Comparison of ENCODE assay signal across 8 cellular contexts in the genomic region with DNA sequence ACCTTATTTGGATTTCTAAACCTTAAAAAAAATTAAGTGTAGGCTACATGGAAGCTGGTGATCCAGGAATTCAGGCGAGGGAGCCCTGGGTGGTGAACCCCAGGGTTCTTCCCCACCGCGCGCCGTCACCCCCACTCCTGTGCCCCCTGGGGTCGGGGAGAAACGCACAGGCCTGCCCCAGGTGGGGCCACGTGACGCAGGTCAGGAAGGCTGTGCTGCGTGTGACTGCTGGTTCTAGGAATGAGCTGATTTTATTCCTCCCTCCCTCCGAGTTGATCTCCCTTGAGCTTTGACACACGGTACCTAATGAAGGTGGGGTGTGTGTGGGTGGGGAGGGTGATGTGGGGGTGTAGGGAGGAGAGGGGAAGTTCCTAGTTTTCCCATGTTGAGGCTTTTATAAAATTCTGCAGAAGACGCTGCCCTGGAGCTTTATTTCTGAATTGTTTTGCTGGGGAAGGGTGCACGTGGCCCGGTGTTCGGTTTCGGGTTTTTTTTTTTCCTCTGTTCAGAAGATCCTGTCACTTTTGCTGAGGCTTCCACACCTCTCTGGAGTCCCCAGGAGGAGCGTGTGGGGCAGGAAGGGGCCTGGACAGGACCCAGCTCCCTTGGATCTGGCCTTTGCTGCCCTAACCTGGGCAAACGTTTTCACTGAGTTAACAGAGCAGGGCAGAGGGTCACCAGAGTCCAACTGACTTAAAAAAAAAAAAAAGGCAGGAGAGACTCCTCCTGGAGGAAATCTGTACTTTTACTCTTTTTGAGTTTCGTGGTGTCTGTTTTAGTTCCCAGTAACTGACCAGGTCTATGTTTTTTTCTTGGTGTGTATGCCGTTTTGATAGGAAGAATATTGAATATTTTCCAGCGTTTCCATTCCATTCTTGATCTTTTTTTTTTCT. TPM values are rescaled to one million over a fixed set of nuclear protein-coding genes. Genes with fewer than 3 reads are reported as not detected.
DNase-seq lines count a peak whose midpoint lies in the region; ATAC-seq, FAIRE-seq and TF ChIP-seq lines count a peak whose summit lies in the region.

No MANE protein-coding gene starts in this region.

- no peaks in the 10 kb centered on the region for H3K27me3 ChIP-seq in HL-60 (ENCODE audit: insufficient read depth, poor library complexity, severe bottlenecking)
- H3K27me3 ChIP-seq in WERI-Rb-1 (ENCODE audit: insufficient read depth, low read depth, severe bottlenecking) = no peaks in the 10 kb centered on the region
- peaks cover 44% of the 10 kb centered on the region for H3K27me3 ChIP-seq in ectodermal cell (ENCODE audit: control insufficient read depth, insufficient read depth, low read length, poor library complexity, severe bottlenecking)
- H3K27me3 ChIP-seq in muscle layer of duodenum (ENCODE audit: low read depth, low read length) = no peaks in the 10 kb centered on the region

- ATAC-seq in GM18517 (IDR thresholded peaks at IDR 0.05; ENCODE audit: unreplicated experiment) = no peak

- peaks cover 38% of the 10 kb centered on the region for H3K4me1 ChIP-seq in ectodermal cell (ENCODE audit: control insufficient read depth, insufficient read depth, low read length)
- H3K4me1 ChIP-seq in muscle layer of duodenum (ENCODE audit: control insufficient read depth in 1 of 2, insufficient read depth in 2 of 2, low read length in 2 of 2) = peaks cover 5 to 22% of the 10 kb centered on the region in 2 donors

- DNase-seq in Daoy (ENCODE audit: low read depth) (peak; percentile 58), HL-60 (ENCODE audit: low read depth in 1 of 2, low spot score in 1 of 2) (no peak), WERI-Rb-1 (no peak), urothelium cell line (ENCODE audit: low spot score) (peak; percentile 50), UCSD-AML1 (lab: John Stamatoyannopoulos, UW; ENCODE audit: unreplicated experiment) (no peak)

- WGBS in ectodermal cell, 2 experiments = 1 to 3% methylated on average over 21 to 22 of the region's 22 CpGs

- peak overlapping the region; percentile 98 for H3K27ac ChIP-seq in HL-60 (replicated peaks)
- peak overlapping the region; percentile 80 for H3K27ac ChIP-seq in WERI-Rb-1
- no peak overlapping the region for H3K27ac ChIP-seq in ectodermal cell (ENCODE audit: insufficient read depth, low read depth, low read length, poor library complexity, severe bottlenecking)
- H3K27ac ChIP-seq in muscle layer of duodenum (ENCODE audit: low read length) = peak overlapping the region; percentile 72

- H3K4me3 ChIP-seq in HL-60 (replicated peaks; ENCODE audit: insufficient read depth, low read length) = peak overlapping the region; percentile 64
- peak overlapping the region; percentile 74 for H3K4me3 ChIP-seq in WERI-Rb-1 (ENCODE audit: low read depth, low read length)
- peak overlapping the region; percentile 67 for H3K4me3 ChIP-seq in ectodermal cell (ENCODE audit: insufficient read depth, low read depth, low read length)
- H3K4me3 ChIP-seq in muscle layer of duodenum (ENCODE audit: low read depth in 1 of 2, low read length in 2 of 2) = peak overlapping the region; percentile 76 to 81

- no peak for FAIRE-seq in urothelium cell line (lab: Jason Lieb, UNC)

- H3K36me3 ChIP-seq in WERI-Rb-1 (peaks cover 4% of the 10 kb centered on the region; the same call in 1 of the 2 replicates), ectodermal cell (ENCODE audit: control insufficient read depth, insufficient read depth, low read length) (no peaks in the 10 kb centered on the region), muscle layer of duodenum (ENCODE audit: control insufficient read depth in 1 of 2, insufficient read depth in 2 of 2, low read length in 2 of 2) (no peaks in the 10 kb centered on the region)

- no peaks in the 10 kb centered on the region for H3K9me3 ChIP-seq in WERI-Rb-1 (ENCODE audit: severe bottlenecking)
- H3K9me3 ChIP-seq in ectodermal cell (ENCODE audit: control insufficient read depth, low read length) = no peaks in the 10 kb centered on the region
- no peaks in the 10 kb centered on the region for H3K9me3 ChIP-seq in muscle layer of duodenum (ENCODE audit: control insufficient read depth in 1 of 2, low read length in 2 of 2)

- TF ChIP-seq CTCF in HL-60 (IDR thresholded peaks at IDR 0.05; ENCODE audit: insufficient read depth, low read length) (no peak), WERI-Rb-1 (IDR thresholded peaks at IDR 0.05; ENCODE audit: low read depth, low read length) (no peak)

RNA-seq across cellular contexts. Expression of a gene that starts 55.8 kb away (rescaled TPM):
- total RNA-seq in Daoy (2014; rRNA removed; shearing (Covaris generic)) = 9.3 and 10.3 TPM in 2 replicates
- polyA plus RNA-seq in ectodermal cell (2013, experiment 1 of 4) = 22.2 TPM
- polyA plus RNA-seq in ectodermal cell (2013, experiment 2 of 4) = 29.1 TPM
- polyA plus RNA-seq in ectodermal cell (2013, experiment 3 of 4) = 22.7 TPM
- 23.8 TPM for polyA plus RNA-seq in ectodermal cell (2013, experiment 4 of 4)

Comparison
In these comparisons a context has a peak if more than half of its experiments do, and no peak if none do; other contexts are left out.
1. DNase-seq: peak in Daoy (single experiment) and urothelium cell line (single experiment); none in HL-60 (0 of 2), WERI-Rb-1 (single experiment) and UCSD-AML1 (single experiment).
2. Peak in every context shown above with its lines, with median percentiles within 50 percentile points of each other: H3K4me3 ChIP-seq.